Comparison of ENCODE assay signal across 27 cellular contexts in genomic region chr2:74743778-74744177, GRCh38.
"Had no signal": no experiment of that assay in that cellular context is flagged by ENCODE, and none has a peak within 500 bp of the region (broad histone marks: within the 10 kb centered on the region; RNA-seq: fewer than 3 reads in every experiment).

No MANE protein-coding gene starts in this region.

- H3K9me3 Mint-ChIP-seq: mesothelial cell of epicardium; naive B cell; natural killer cell; stimulated activated effector memory CD8-positive, alpha-beta T cell treated with anti-CD3 and anti-CD28 coated beads, Interleukin-12 subunit alpha, Interleukin-12 subunit beta, amount 100 ng/mL, for 72 hours; stimulated activated naive CD8-positive, alpha-beta T cell treated with anti-CD3 and anti-CD28 coated beads, Interleukin-15, Interleukin-2, amounts not matched to agents 100 ng/mL and 50 ng/mL, for 24 hours had no signal

- FAIRE-seq: keratinocyte had no signal

- H3K27ac Mint-ChIP-seq: mesothelial cell of epicardium; natural killer cell; progenitor cell of endocrine pancreas; stimulated activated effector memory CD8-positive, alpha-beta T cell treated with anti-CD3 and anti-CD28 coated beads, Interleukin-12 subunit alpha, Interleukin-12 subunit beta, amount 100 ng/mL, for 72 hours; stimulated activated naive CD8-positive, alpha-beta T cell treated with anti-CD3 and anti-CD28 coated beads, Interleukin-15, Interleukin-2, amounts not matched to agents 100 ng/mL and 50 ng/mL, for 24 hours had no signal

- ATAC-seq: left cardiac atrium; left lung; lower lobe of right lung; natural killer cell; sciatic nerve; stimulated activated effector memory CD8-positive, alpha-beta T cell treated with anti-CD3 and anti-CD28 coated beads, Interleukin-12 subunit alpha, Interleukin-12 subunit beta, amount 100 ng/mL, for 72 hours; upper lobe of right lung had no signal

- H3K36me3 Mint-ChIP-seq: mesothelial cell of epicardium; naive B cell; natural killer cell; stimulated activated effector memory CD8-positive, alpha-beta T cell treated with anti-CD3 and anti-CD28 coated beads, Interleukin-12 subunit alpha, Interleukin-12 subunit beta, amount 100 ng/mL, for 72 hours had no signal

- H3K27ac ChIP-seq: left lung, lower lobe of right lung, ovary, right atrium auricular region, suprapubic skin, thoracic aorta, tibial artery, upper lobe of right lung, uterus had no signal

- DNase-seq: hippocampal formation; kidney glomerular epithelial cell; left cardiac atrium; left lung; lower lobe of right lung; mammary epithelial cell; mesendoderm; naive B cell; natural killer cell; ovary; stimulated activated CD4-positive, alpha-beta T cell treated with anti-CD3 and anti-CD28 coated beads, Interleukin-12 subunit alpha, Interleukin-12 subunit beta, amount 100 ng/mL, for 4 hours; stimulated activated CD4-positive, alpha-beta T cell treated with anti-CD3 and anti-CD28 coated beads, Interleukin-4, amount 100 ng/mL, for 24 hours; stimulated activated naive CD4-positive, alpha-beta T cell; tibial artery; trophoblast cell; upper lobe of right lung; uterus had no signal

- H3K9me3 ChIP-seq: left lung, lower lobe of right lung, ovary, right atrium auricular region, suprapubic skin, thoracic aorta, tibial artery, upper lobe of right lung, uterus had no signal

- H3K4me1 ChIP-seq: uterus had no signal

- H3K4me3 Mint-ChIP-seq: mesothelial cell of epicardium; naive B cell; natural killer cell; stimulated activated effector memory CD8-positive, alpha-beta T cell treated with anti-CD3 and anti-CD28 coated beads, Interleukin-12 subunit alpha, Interleukin-12 subunit beta, amount 100 ng/mL, for 72 hours; stimulated activated naive CD8-positive, alpha-beta T cell treated with anti-CD3 and anti-CD28 coated beads, Interleukin-15, Interleukin-2, amounts not matched to agents 100 ng/mL and 50 ng/mL, for 24 hours had no signal

- H3K27me3 ChIP-seq: left lung, ovary, right atrium auricular region, suprapubic skin, tibial artery, upper lobe of right lung, uterus had no signal

- H3K36me3 ChIP-seq: left lung, lower lobe of right lung, ovary, right atrium auricular region, suprapubic skin, thoracic aorta, tibial artery, upper lobe of right lung, uterus had no signal

- H3K4me1 Mint-ChIP-seq: naive B cell; natural killer cell; stimulated activated effector memory CD8-positive, alpha-beta T cell treated with anti-CD3 and anti-CD28 coated beads, Interleukin-12 subunit alpha, Interleukin-12 subunit beta, amount 100 ng/mL, for 72 hours had no signal

- H3K4me3 ChIP-seq: left lung, lower lobe of right lung, ovary, right atrium auricular region, skin epidermis, suprapubic skin, thoracic aorta, tibial artery, upper lobe of right lung, uterus had no signal
